ENCODE assay signal across 28 cellular contexts in the genomic region with DNA sequence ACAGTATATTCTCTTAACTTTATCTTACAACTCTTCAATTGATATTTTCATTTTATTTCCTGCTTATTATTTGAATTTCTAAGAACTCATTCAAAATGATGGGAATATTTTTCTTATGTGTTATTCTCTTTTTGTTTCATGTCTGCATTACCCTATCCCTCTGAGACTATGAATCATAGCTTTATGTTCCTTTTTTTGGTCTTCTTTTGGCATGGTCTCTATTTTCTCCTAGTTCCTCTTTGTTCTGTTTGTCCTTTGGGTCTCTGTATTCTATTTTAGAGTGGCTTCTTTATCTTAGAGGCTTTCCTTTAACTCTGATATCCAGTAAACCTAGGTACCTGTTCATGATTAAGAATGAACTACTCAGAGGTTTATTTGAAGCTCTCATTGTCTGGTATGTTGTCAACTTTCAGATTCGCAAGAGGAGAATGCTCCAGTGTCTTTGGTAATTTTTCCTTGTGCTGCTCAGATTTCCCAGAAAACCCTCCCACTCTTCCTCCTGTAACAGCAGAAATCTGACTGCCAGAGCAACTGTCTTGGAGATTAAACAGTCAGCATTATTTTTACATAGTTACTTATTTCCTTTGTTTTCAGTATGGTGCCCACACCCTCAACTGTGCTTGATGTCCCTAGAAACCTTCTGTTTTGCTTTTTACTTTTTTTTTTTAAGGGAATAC.
A peak's percentile ranks its signal among the peaks of the same experiment; 100 is the strongest.
DNase-seq lines count a peak whose midpoint lies in the region; ATAC-seq lines count a peak whose summit lies in the region.
"Had no signal": no experiment of that assay in that cellular context is flagged by ENCODE, and none has a peak within 500 bp of the region (broad histone marks: within the 10 kb centered on the region; RNA-seq: fewer than 3 reads in every experiment).

No MANE protein-coding gene starts in this region.

- H3K4me1 Mint-ChIP-seq in activated naive CD4-positive, alpha-beta T cell treated with anti-CD3 and anti-CD28 coated beads, Interleukin-2, amount 10 ng/mL, durations not matched to agents 7 days and 5 days, result no peaks in the 10 kb centered on the region
- H3K4me1 Mint-ChIP-seq: activated naive CD8-positive, alpha-beta T cell treated with anti-CD3 and anti-CD28 coated beads for 36 hours had no signal

- no peaks in the 10 kb centered on the region for H3K36me3 Mint-ChIP-seq in activated naive CD4-positive, alpha-beta T cell treated with anti-CD3 and anti-CD28 coated beads, Interleukin-2, amount 10 ng/mL, durations not matched to agents 7 days and 5 days
- H3K36me3 Mint-ChIP-seq: activated CD4-positive, alpha-beta memory T cell treated with anti-CD3 and anti-CD28 coated beads for 36 hours; activated naive CD8-positive, alpha-beta T cell treated with anti-CD3 and anti-CD28 coated beads for 36 hours; neural progenitor cell had no signal

- H3K27ac Mint-ChIP-seq in activated naive CD4-positive, alpha-beta T cell treated with anti-CD3 and anti-CD28 coated beads, Interleukin-2, amount 10 ng/mL, durations not matched to agents 7 days and 5 days, result peak overlapping the region; percentile 56
- H3K27ac Mint-ChIP-seq: activated CD4-positive, alpha-beta memory T cell treated with anti-CD3 and anti-CD28 coated beads for 36 hours; activated naive CD8-positive, alpha-beta T cell treated with anti-CD3 and anti-CD28 coated beads for 36 hours; activated T-helper 2 cell treated with anti-CD3 and anti-CD28 coated beads, Interferon-gamma antibody, Interleukin-2, Interleukin-4, amounts not matched to agents 10 μg/mL and 5 μg/mL and 100 μg/mL, durations not matched to agents 14 hours and 24 hours and 36 hours; effector memory CD8-positive, alpha-beta T cell; neural progenitor cell had no signal

- H3K9me3 Mint-ChIP-seq in activated naive CD4-positive, alpha-beta T cell treated with anti-CD3 and anti-CD28 coated beads, Interleukin-2, amount 10 ng/mL, durations not matched to agents 7 days and 5 days, result no peaks in the 10 kb centered on the region
- H3K9me3 Mint-ChIP-seq: activated CD4-positive, alpha-beta memory T cell treated with anti-CD3 and anti-CD28 coated beads for 36 hours; activated naive CD8-positive, alpha-beta T cell treated with anti-CD3 and anti-CD28 coated beads for 36 hours; activated T-helper 2 cell treated with anti-CD3 and anti-CD28 coated beads, Interferon-gamma antibody, Interleukin-2, Interleukin-4, amounts not matched to agents 10 μg/mL and 5 μg/mL and 100 μg/mL, durations not matched to agents 14 hours and 24 hours and 36 hours; neural progenitor cell had no signal

- DNase-seq in activated naive CD4-positive, alpha-beta T cell treated with anti-CD3 and anti-CD28 coated beads, Interleukin-2, amount 10 ng/mL, durations not matched to agents 7 days and 5 days, result no peak
- no peak for DNase-seq in activated naive CD4-positive, alpha-beta T cell treated with Interleukin-2 at 50 U/mL for 16 hours
- DNase-seq in OCI-M1 (lab: John Stamatoyannopoulos, UW) (peak; percentile 30), left kidney (ENCODE audit: low read depth, low spot score) (peak; percentile 10), NCI-H69 (lab: John Stamatoyannopoulos, UW) (no peak), amniotic stem cell (lab: John Stamatoyannopoulos, UW) (no peak)
- DNase-seq: activated CD4-positive, alpha-beta memory T cell treated with anti-CD3 and anti-CD28 coated beads for 36 hours; activated CD4-positive, CD25-positive, alpha-beta regulatory T cell treated with anti-CD3 and anti-CD28 coated beads, Interleukin-2, amount 50 U/mL, for 72 hours; activated CD8-positive, alpha-beta memory T cell treated with anti-CD3 and anti-CD28 coated beads, Interleukin-2, amount 50 U/mL, for 48 hours; activated naive CD8-positive, alpha-beta T cell treated with anti-CD3 and anti-CD28 coated beads for 36 hours; AML-193; DMS53; effector memory CD8-positive, alpha-beta T cell; GOT3; NCI-H1417; NCI-H2081 treated with DMSO at 0.1 percent for 48 hours; NCI-H774; PC-3; posterior cingulate gyrus; right lobe of liver; SHP77; stimulated activated CD4-positive, alpha-beta T cell treated with anti-CD3 and anti-CD28 coated beads, Interleukin-4, amount 100 ng/mL, for 4 hours; stimulated activated naive CD4-positive, alpha-beta T cell had no signal

- H3K4me3 Mint-ChIP-seq in activated naive CD4-positive, alpha-beta T cell treated with anti-CD3 and anti-CD28 coated beads, Interleukin-2, amount 10 ng/mL, durations not matched to agents 7 days and 5 days, result no peak overlapping the region
- H3K4me3 Mint-ChIP-seq: activated CD4-positive, alpha-beta memory T cell treated with anti-CD3 and anti-CD28 coated beads for 36 hours; activated naive CD8-positive, alpha-beta T cell treated with anti-CD3 and anti-CD28 coated beads for 36 hours; effector memory CD8-positive, alpha-beta T cell; neural progenitor cell had no signal

- CTCF ChIA-PET in activated naive CD4-positive, alpha-beta T cell treated with anti-CD3 and anti-CD28 coated beads, Interleukin-2, amount 10 ng/mL, durations not matched to agents 7 days and 5 days (lab: Charles Lee), result interaction anchor here (0.6 kb wide), 1 partner anchor 18 kb away, joined by 3 read pairs; no protein-coding TSS in a partner anchor

- peaks cover 3% of the 10 kb centered on the region for H3K27me3 Mint-ChIP-seq in activated naive CD4-positive, alpha-beta T cell treated with anti-CD3 and anti-CD28 coated beads, Interleukin-2, amount 10 ng/mL, durations not matched to agents 7 days and 5 days
- H3K27me3 Mint-ChIP-seq: effector memory CD8-positive, alpha-beta T cell had no signal

- ATAC-seq in HG02870 (IDR thresholded peaks at IDR 0.05; ENCODE audit: unreplicated experiment) (no peak), HG03439 (IDR thresholded peaks at IDR 0.05; ENCODE audit: unreplicated experiment) (no peak)
- ATAC-seq: A549; effector memory CD8-positive, alpha-beta T cell; PC-3 had no signal

Comparison
In these comparisons a context has a peak if more than half of its experiments do, and no peak if none do; other contexts are left out.
1. DNase-seq: peak in OCI-M1 (single experiment) and left kidney (single experiment); none in activated naive CD4-positive, alpha-beta T cell treated with anti-CD3 and anti-CD28 coated beads, Interleukin-2, amount 10 ng/mL, durations not matched to agents 7 days and 5 days (single experiment), activated naive CD4-positive, alpha-beta T cell treated with Interleukin-2 at 50 U/mL for 16 hours (single experiment), NCI-H69 (single experiment) and amniotic stem cell (single experiment).